11 cellular contexts compared by ENCODE assay signal in genomic region chr20:3082306-3082951, GRCh38. TPM values are rescaled to one million over a fixed set of nuclear protein-coding genes. Genes with fewer than 3 reads are reported as not detected.
DNase-seq lines count a peak whose midpoint lies in the region; ATAC-seq and TF ChIP-seq lines count a peak whose summit lies in the region.
"Had no signal": no experiment of that assay in that cellular context is flagged by ENCODE, and none has a peak within 500 bp of the region (broad histone marks: within the 10 kb centered on the region; RNA-seq: fewer than 3 reads in every experiment).

No MANE protein-coding gene starts in this region.

- H3K4me1 ChIP-seq in sigmoid colon, result peaks cover 0 to 18% (median 12%) of the 10 kb centered on the region in 4 donors

- peaks cover 19 to 63% (median 35%) of the 10 kb centered on the region in 3 donors for H3K27me3 ChIP-seq in sigmoid colon

- no peaks in the 10 kb centered on the region for H3K36me3 ChIP-seq in sigmoid colon

- CTCF ChIA-PET in RWPE1 (lab: Yijun Ruan, JAX), result no interaction called here

- 3 to 4% methylated on average over 71 of the region's 71 CpGs for WGBS in sigmoid colon, 2 donors

- peak; percentile 39 for DNase-seq in DMS 273 (lab: John Stamatoyannopoulos, UW; ENCODE audit: unreplicated experiment)
- no peak for DNase-seq in DMS 273 treated with DMSO at 0.1 percent for 48 hours (lab: John Stamatoyannopoulos, UW)
- DNase-seq in left cardiac atrium, result no peak
- no peak for DNase-seq in sigmoid colon
- no peak for DNase-seq in SIG-M5 treated with dmso at 0.1 percent for 504 hours (lab: John Stamatoyannopoulos, UW; ENCODE audit: unreplicated experiment)
- no peak for DNase-seq in RWPE1 (ENCODE audit: low spot score)

- no peaks in the 10 kb centered on the region for H3K9me3 ChIP-seq in sigmoid colon

- no peak for TF ChIP-seq EP300 in sigmoid colon (IDR thresholded peaks at IDR 0.05)

- peak; percentile 50 for ATAC-seq in SK-N-SH treated with all-trans-retinoic acid at 6 μM for 48 hours
- ATAC-seq in left cardiac atrium, result peak; percentile 24 to 51
- no peak for ATAC-seq in HG03469 (IDR thresholded peaks at IDR 0.05; ENCODE audit: unreplicated experiment)

- TF ChIP-seq CTCF in sigmoid colon (IDR thresholded peaks at IDR 0.05) (no peak), RWPE1 (conservative IDR thresholded peaks at IDR 0.05; ENCODE audit: low read depth) (no peak)

- POLR2A ChIA-PET in RWPE1 (lab: Yijun Ruan, JAX; ENCODE audit: low non-redundant PET), result no interaction called here

- intact Hi-C loops in left cardiac atrium (cut with DNase I) (no loop called here), sigmoid colon (cut with DNase I) (no loop called here)

- TF ChIP-seq POLR2A in sigmoid colon (IDR thresholded peaks at IDR 0.05), result no peak

- peak overlapping the region in 3 of 4 donors; percentile 25 to 43 (median 41) for H3K4me3 ChIP-seq in sigmoid colon

- H3K27ac ChIP-seq in sigmoid colon, result no peak overlapping the region
- no peak overlapping the region for H3K27ac ChIP-seq in RWPE1
- H3K27ac ChIP-seq: 22Rv1 had no signal

TF ChIP-seq in SK-N-SH treated with all-trans-retinoic acid at 6 μM for 48 hours, 23 proteins besides CTCF, POLR2A, EP300 and RAD21:
- no peak for TF ChIP-seq ZFP3 (CRISPR knock-in tag; IDR thresholded peaks at IDR 0.05)
- TF ChIP-seq RARB (CRISPR knock-in tag; IDR thresholded peaks at IDR 0.05), result no peak
- TF ChIP-seq ARNTL (CRISPR knock-in tag; IDR thresholded peaks at IDR 0.05; ENCODE audit: borderline replicate concordance, low read depth), result no peak
- TF ChIP-seq SNAI2 (CRISPR knock-in tag; IDR thresholded peaks at IDR 0.05), result no peak
- TF ChIP-seq ZNF8 (CRISPR knock-in tag; IDR thresholded peaks at IDR 0.05), result no peak
- TF ChIP-seq GLIS3 (CRISPR knock-in tag; IDR thresholded peaks at IDR 0.05), result no peak
- TF ChIP-seq ZNF565 (CRISPR knock-in tag; conservative IDR thresholded peaks at IDR 0.05; ENCODE audit: low read depth), result no peak
- TF ChIP-seq TCF4 (CRISPR knock-in tag; IDR thresholded peaks at IDR 0.05; ENCODE audit: borderline replicate concordance), result no peak
- TF ChIP-seq OSR1 (CRISPR knock-in tag; IDR thresholded peaks at IDR 0.05), result no peak
- TF ChIP-seq CSDC2 (CRISPR knock-in tag; IDR thresholded peaks at IDR 0.05), result no peak
- no peak for TF ChIP-seq BACH2 (CRISPR knock-in tag; IDR thresholded peaks at IDR 0.05; ENCODE audit: borderline replicate concordance)
- TF ChIP-seq ZNF70 (CRISPR knock-in tag; IDR thresholded peaks at IDR 0.05), result no peak
- no peak for TF ChIP-seq ZFP30 (CRISPR knock-in tag; IDR thresholded peaks at IDR 0.05)
- TF ChIP-seq CSRNP3 (CRISPR knock-in tag; IDR thresholded peaks at IDR 0.05), result no peak
- no peak for TF ChIP-seq ZC3H10 (CRISPR knock-in tag; IDR thresholded peaks at IDR 0.05)
- no peak for TF ChIP-seq ISL1 (CRISPR knock-in tag; IDR thresholded peaks at IDR 0.05)
- TF ChIP-seq PATZ1 (CRISPR knock-in tag; IDR thresholded peaks at IDR 0.05; ENCODE audit: borderline replicate concordance), result no peak
- TF ChIP-seq TSHZ2 (CRISPR knock-in tag; IDR thresholded peaks at IDR 0.05), result no peak
- TF ChIP-seq CREB5 (CRISPR knock-in tag; IDR thresholded peaks at IDR 0.05; ENCODE audit: low read depth), result no peak

RNA-seq across cellular contexts. Expression of gene AVP, which starts 2.1 kb away (rescaled TPM):
- not detected for total RNA-seq in left cardiac atrium
- not detected for total RNA-seq in sigmoid colon
- not detected for polyA plus RNA-seq in sigmoid colon
- total RNA-seq: pulmonary artery endothelial cell, temporal lobe had no signal

RNA-seq across cellular contexts. Expression of gene OXT, which starts 11.0 kb away (rescaled TPM):
- total RNA-seq in left cardiac atrium (under 1 TPM; 0.65 to 0.92 TPM), sigmoid colon (not detected)
- under 1 TPM in 1 of 3 donors, not detected in 2; 0.29 TPM for polyA plus RNA-seq in sigmoid colon
- total RNA-seq: pulmonary artery endothelial cell, temporal lobe had no signal

RNA-seq across cellular contexts. Expression of gene MRPS26, which starts 36.6 kb away (rescaled TPM):
- 10 to 100 TPM; 42.7 to 42.8 TPM for total RNA-seq in left cardiac atrium
- 10 to 100 TPM; 33.5 to 71.7 (median 65.0) TPM for total RNA-seq in sigmoid colon
- polyA plus RNA-seq in sigmoid colon, result 10 to 100 TPM; 46.8 to 61.3 (median 48.8) TPM

RNA-seq across cellular contexts. Expression of gene GNRH2, which starts 39.0 kb away (rescaled TPM):
- not detected for total RNA-seq in left cardiac atrium
- total RNA-seq in sigmoid colon, result 1 to 10 TPM in 1 of 4 donors, not detected in 3; 1.6 TPM
- 1 to 10 TPM in 1 of 3 donors, under 1 TPM in 1, not detected in 1; 0.34 to 8.4 TPM for polyA plus RNA-seq in sigmoid colon
- total RNA-seq: pulmonary artery endothelial cell, temporal lobe had no signal
